ENCODE assay signal across 1 cellular context in the genomic region with DNA sequence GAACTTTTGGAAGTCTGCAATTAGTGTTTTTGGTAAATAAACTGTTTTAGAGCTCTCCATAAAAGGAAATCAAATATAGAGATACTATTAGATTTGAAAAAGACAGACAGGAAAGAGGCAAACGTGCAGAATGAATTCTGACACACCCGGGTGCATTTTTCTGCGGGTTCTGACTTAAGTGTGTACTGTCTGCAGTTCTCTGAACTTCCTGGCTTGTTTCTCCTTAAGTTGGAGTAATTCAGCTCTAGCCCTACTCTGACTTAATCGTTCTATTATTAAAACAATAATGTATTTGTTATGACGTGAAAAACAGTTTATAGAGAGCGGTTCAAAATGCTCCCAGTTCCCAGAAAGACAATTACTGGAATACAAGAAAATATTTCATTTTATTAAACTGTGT.
TF ChIP-seq lines count a peak whose summit lies in the region.

No MANE protein-coding gene starts in this region.

TF ChIP-seq in HepG2, 621 proteins besides CTCF, POLR2A, EP300 and RAD21 (continued from another document):
- TF ChIP-seq PRDM15 (CRISPR knock-in tag; IDR thresholded peaks at IDR 0.05) (no peak), ZC3H4 (CRISPR knock-in tag; IDR thresholded peaks at IDR 0.05; ENCODE audit: borderline replicate concordance) (no peak), ZNF362 (CRISPR knock-in tag; IDR thresholded peaks at IDR 0.05; ENCODE audit: borderline replicate concordance) (no peak), CCDC6 (CRISPR knock-in tag; IDR thresholded peaks at IDR 0.05) (no peak), ZNF563 (CRISPR knock-in tag; IDR thresholded peaks at IDR 0.05) (no peak), GATA4 (IDR thresholded peaks at IDR 0.05; ENCODE audit: borderline replicate concordance, low read depth) (no peak), NFE2L1 (CRISPR knock-in tag; IDR thresholded peaks at IDR 0.05; ENCODE audit: borderline replicate concordance) (no peak), FOXP1 (IDR thresholded peaks at IDR 0.05) (no peak), FOXP1 (CRISPR knock-in tag; IDR thresholded peaks at IDR 0.05) (no peak)
- TF ChIP-seq, protein P1, sequence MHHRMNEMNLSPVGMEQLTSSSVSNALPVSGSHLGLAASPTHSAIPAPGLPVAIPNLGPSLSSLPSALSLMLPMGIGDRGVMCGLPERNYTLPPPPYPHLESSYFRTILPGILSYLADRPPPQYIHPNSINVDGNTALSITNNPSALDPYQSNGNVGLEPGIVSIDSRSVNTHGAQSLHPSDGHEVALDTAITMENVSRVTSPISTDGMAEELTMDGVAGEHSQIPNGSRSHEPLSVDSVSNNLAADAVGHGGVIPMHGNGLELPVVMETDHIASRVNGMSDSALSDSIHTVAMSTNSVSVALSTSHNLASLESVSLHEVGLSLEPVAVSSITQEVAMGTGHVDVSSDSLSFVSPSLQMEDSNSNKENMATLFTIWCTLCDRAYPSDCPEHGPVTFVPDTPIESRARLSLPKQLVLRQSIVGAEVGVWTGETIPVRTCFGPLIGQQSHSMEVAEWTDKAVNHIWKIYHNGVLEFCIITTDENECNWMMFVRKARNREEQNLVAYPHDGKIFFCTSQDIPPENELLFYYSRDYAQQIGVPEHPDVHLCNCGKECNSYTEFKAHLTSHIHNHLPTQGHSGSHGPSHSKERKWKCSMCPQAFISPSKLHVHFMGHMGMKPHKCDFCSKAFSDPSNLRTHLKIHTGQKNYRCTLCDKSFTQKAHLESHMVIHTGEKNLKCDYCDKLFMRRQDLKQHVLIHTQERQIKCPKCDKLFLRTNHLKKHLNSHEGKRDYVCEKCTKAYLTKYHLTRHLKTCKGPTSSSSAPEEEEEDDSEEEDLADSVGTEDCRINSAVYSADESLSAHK (CRISPR knock-in tag; IDR thresholded peaks at IDR 0.05; ENCODE audit: borderline replicate concordance): no peak
- TF ChIP-seq, protein P2, sequence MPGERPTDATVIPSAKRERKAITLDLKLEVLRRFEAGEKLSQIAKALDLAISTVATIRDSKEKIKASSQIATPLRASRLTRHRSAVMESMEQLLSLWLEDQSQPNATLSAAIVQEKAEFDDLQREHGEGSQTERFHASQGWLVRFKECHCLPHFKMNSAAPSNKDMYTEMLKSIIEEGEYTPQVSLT (CRISPR knock-in tag; IDR thresholded peaks at IDR 0.05; ENCODE audit: borderline replicate concordance, low read depth): no peak
- TF ChIP-seq, protein P3, sequence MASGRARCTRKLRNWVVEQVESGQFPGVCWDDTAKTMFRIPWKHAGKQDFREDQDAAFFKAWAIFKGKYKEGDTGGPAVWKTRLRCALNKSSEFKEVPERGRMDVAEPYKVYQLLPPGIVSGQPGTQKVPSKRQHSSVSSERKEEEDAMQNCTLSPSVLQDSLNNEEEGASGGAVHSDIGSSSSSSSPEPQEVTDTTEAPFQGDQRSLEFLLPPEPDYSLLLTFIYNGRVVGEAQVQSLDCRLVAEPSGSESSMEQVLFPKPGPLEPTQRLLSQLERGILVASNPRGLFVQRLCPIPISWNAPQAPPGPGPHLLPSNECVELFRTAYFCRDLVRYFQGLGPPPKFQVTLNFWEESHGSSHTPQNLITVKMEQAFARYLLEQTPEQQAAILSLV (CRISPR knock-in tag; IDR thresholded peaks at IDR 0.05; ENCODE audit: borderline replicate concordance): no peak
- TF ChIP-seq, protein P4, sequence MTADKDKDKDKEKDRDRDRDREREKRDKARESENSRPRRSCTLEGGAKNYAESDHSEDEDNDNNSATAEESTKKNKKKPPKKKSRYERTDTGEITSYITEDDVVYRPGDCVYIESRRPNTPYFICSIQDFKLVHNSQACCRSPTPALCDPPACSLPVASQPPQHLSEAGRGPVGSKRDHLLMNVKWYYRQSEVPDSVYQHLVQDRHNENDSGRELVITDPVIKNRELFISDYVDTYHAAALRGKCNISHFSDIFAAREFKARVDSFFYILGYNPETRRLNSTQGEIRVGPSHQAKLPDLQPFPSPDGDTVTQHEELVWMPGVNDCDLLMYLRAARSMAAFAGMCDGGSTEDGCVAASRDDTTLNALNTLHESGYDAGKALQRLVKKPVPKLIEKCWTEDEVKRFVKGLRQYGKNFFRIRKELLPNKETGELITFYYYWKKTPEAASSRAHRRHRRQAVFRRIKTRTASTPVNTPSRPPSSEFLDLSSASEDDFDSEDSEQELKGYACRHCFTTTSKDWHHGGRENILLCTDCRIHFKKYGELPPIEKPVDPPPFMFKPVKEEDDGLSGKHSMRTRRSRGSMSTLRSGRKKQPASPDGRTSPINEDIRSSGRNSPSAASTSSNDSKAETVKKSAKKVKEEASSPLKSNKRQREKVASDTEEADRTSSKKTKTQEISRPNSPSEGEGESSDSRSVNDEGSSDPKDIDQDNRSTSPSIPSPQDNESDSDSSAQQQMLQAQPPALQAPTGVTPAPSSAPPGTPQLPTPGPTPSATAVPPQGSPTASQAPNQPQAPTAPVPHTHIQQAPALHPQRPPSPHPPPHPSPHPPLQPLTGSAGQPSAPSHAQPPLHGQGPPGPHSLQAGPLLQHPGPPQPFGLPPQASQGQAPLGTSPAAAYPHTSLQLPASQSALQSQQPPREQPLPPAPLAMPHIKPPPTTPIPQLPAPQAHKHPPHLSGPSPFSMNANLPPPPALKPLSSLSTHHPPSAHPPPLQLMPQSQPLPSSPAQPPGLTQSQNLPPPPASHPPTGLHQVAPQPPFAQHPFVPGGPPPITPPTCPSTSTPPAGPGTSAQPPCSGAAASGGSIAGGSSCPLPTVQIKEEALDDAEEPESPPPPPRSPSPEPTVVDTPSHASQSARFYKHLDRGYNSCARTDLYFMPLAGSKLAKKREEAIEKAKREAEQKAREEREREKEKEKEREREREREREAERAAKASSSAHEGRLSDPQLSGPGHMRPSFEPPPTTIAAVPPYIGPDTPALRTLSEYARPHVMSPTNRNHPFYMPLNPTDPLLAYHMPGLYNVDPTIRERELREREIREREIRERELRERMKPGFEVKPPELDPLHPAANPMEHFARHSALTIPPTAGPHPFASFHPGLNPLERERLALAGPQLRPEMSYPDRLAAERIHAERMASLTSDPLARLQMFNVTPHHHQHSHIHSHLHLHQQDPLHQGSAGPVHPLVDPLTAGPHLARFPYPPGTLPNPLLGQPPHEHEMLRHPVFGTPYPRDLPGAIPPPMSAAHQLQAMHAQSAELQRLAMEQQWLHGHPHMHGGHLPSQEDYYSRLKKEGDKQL (CRISPR knock-in tag; IDR thresholded peaks at IDR 0.05; ENCODE audit: low read depth): no peak
